ENCODE assay signal across 9 cellular contexts in genomic region chr20:9301129-9302072, GRCh38.
DNase-seq lines count a peak whose midpoint lies in the region; ATAC-seq and TF ChIP-seq lines count a peak whose summit lies in the region.
"Had no signal": no experiment of that assay in that cellular context is flagged by ENCODE, and none has a peak within 500 bp of the region (broad histone marks: within the 10 kb centered on the region; RNA-seq: fewer than 3 reads in every experiment).

No MANE protein-coding gene starts in this region.

- peaks cover 0 to 8% (median 0%) of the 10 kb centered on the region in 9 donors for H3K9me3 Mint-ChIP-seq in naive thymus-derived CD8-positive, alpha-beta T cell

- TF ChIP-seq CTCF in C4-2B (conservative IDR thresholded peaks at IDR 0.05) (no peak), mammary epithelial cell (conservative IDR thresholded peaks at IDR 0.05 in 1 of 2, IDR thresholded peaks at IDR 0.05 in 1 of 2; ENCODE audit: extremely low read depth in 1 of 2, insufficient read depth in 1 of 2, low read depth in 1 of 2, low read length in 2 of 2) (no peak), lung (IDR thresholded peaks at IDR 0.05; ENCODE audit: control extremely low read depth, extremely low read depth) (no peak)

- intact Hi-C loops in mammary epithelial cell (cut with micrococcal nuclease) (no loop called here), aorta (cut with DNase I) (no loop called here)

- H3K79me2 ChIP-seq in mammary epithelial cell (ENCODE audit: insufficient read depth, low read length), result no peaks in the 10 kb centered on the region

- H3K4me3 ChIP-seq in mammary epithelial cell (replicated peaks in 1 of 3; ENCODE audit: insufficient read depth in 1 of 3, low read depth in 2 of 3, low read length in 3 of 3), result no peak overlapping the region
- no peak overlapping the region for H3K4me3 ChIP-seq in lung
- H3K4me3 ChIP-seq in aorta (ENCODE audit: low read length in 2 of 2), result no peak overlapping the region

- peaks cover 24% of the 10 kb centered on the region for H3K4me1 ChIP-seq in mammary epithelial cell (ENCODE audit: insufficient read depth, low read length)
- peaks cover 0 to 9% of the 10 kb centered on the region in 2 donors for H3K4me1 ChIP-seq in lung (ENCODE audit: control insufficient read depth in 2 of 2, insufficient read depth in 2 of 2, low read length in 2 of 2)
- peaks cover 0 to 3% of the 10 kb centered on the region in 2 donors for H3K4me1 ChIP-seq in aorta (ENCODE audit: control insufficient read depth in 1 of 2, insufficient read depth in 2 of 2, low read length in 2 of 2)

- ATAC-seq in lung (ENCODE audit: insufficient read depth, low FRiP score) (no peak), aorta (ENCODE audit: low FRiP score) (no peak), GM21576 (IDR thresholded peaks at IDR 0.05; ENCODE audit: unreplicated experiment) (no peak)
- no peak for ATAC-seq in naive thymus-derived CD8-positive, alpha-beta T cell

- no TSS peak for BruUV-seq in mammary epithelial cell (replicated peaks; lab: Mats Ljungman, UMichigan)

- POLR2A ChIA-PET in naive thymus-derived CD8-positive, alpha-beta T cell (lab: Charles Lee), result no interaction called here

- no peaks in the 10 kb centered on the region for H4K20me1 ChIP-seq in mammary epithelial cell (ENCODE audit: insufficient read depth, low read length)

- H3K4me1 Mint-ChIP-seq in naive thymus-derived CD8-positive, alpha-beta T cell, result no peaks in the 10 kb centered on the region

- in situ Hi-C loops in mammary epithelial cell (cut with MboI; ENCODE audit: low sequenced_read_pairs in 2 of 2), result no loop called here

- H3K27ac Mint-ChIP-seq in naive thymus-derived CD8-positive, alpha-beta T cell, result no peak overlapping the region

- dilution Hi-C loops in mammary epithelial cell (cut with HindIII; ENCODE audit: low sequenced_read_pairs), result no loop called here

- CTCF ChIA-PET in mammary epithelial cell (lab: Charles Lee; ENCODE audit: low non-redundant PET), result no interaction called here

- no peaks in the 10 kb centered on the region for H3K27me3 ChIP-seq in mammary epithelial cell (ENCODE audit: insufficient read depth, low read length)
- H3K27me3 ChIP-seq in lung (ENCODE audit: control insufficient read depth, insufficient read depth), result no peaks in the 10 kb centered on the region
- H3K27me3 ChIP-seq in aorta (ENCODE audit: control insufficient read depth in 1 of 2, insufficient read depth in 2 of 2, low read length in 1 of 2), result no peaks in the 10 kb centered on the region

- H3K9me3 ChIP-seq in mammary epithelial cell (replicated peaks; ENCODE audit: insufficient read depth, low read length) (no peaks in the 10 kb centered on the region), lung (ENCODE audit: control insufficient read depth in 2 of 2, insufficient read depth in 1 of 2, low read length in 1 of 2) (no peaks in the 10 kb centered on the region), aorta (ENCODE audit: control insufficient read depth, low read length) (no peaks in the 10 kb centered on the region)

- peak; percentile 88 for DNase-seq in NCI-H2029 (lab: John Stamatoyannopoulos, UW)
- peak; percentile 75 for DNase-seq in mammary epithelial cell
- DNase-seq in lung (ENCODE audit: low spot score), result no peak
- no peak for DNase-seq in aorta
- no peak for DNase-seq in activated gamma-delta T cell treated with Interleukin-2 at 50 U/mL for 16 hours
- DNase-seq in naive thymus-derived CD8-positive, alpha-beta T cell, result no peak
- DNase-seq: DMS79 treated with DMSO at 0.1 percent for 48 hours had no signal

- peak overlapping the region; percentile 45 for H2AFZ ChIP-seq in mammary epithelial cell (ENCODE audit: low read depth, low read length)

- H3K4me3 Mint-ChIP-seq in naive thymus-derived CD8-positive, alpha-beta T cell, result no peak overlapping the region

- peak overlapping the region; percentile 47; the same call in 1 of the 2 replicates for H3K27ac ChIP-seq in C4-2B
- H3K27ac ChIP-seq in mammary epithelial cell (ENCODE audit: insufficient read depth, low read depth, low read length), result no peak overlapping the region
- peak overlapping the region; percentile 39 to 46 for H3K27ac ChIP-seq in lung (ENCODE audit: low read depth in 1 of 2, low read length in 1 of 2)
- no peak overlapping the region for H3K27ac ChIP-seq in aorta (ENCODE audit: low read depth in 1 of 2, low read length in 2 of 2)

- H3K36me3 ChIP-seq in mammary epithelial cell (ENCODE audit: insufficient read depth, low read length) (no peaks in the 10 kb centered on the region), lung (ENCODE audit: control insufficient read depth in 2 of 2, insufficient read depth in 2 of 2, low read length in 2 of 2) (no peaks in the 10 kb centered on the region), aorta (ENCODE audit: control insufficient read depth in 1 of 2, insufficient read depth in 2 of 2, low read length in 1 of 2) (no peaks in the 10 kb centered on the region)

- no peaks in the 10 kb centered on the region for H3K36me3 Mint-ChIP-seq in naive thymus-derived CD8-positive, alpha-beta T cell

- H3K27me3 Mint-ChIP-seq in naive thymus-derived CD8-positive, alpha-beta T cell, result no peaks in the 10 kb centered on the region

- WGBS in mammary epithelial cell (ENCODE audit: low coverage, missing lambda C conversion rate), result 61% methylated on average over 9 of the region's 10 CpGs
- 68 to 82% methylated on average over 10 of the region's 10 CpGs for WGBS in lung, 2 donors
- 69 to 70% methylated on average over 10 of the region's 10 CpGs for WGBS in aorta, 2 donors

- H3K9ac ChIP-seq in mammary epithelial cell (ENCODE audit: insufficient read depth, low read length), result no peak overlapping the region

- H3K4me2 ChIP-seq in mammary epithelial cell (ENCODE audit: insufficient read depth, low read depth, low read length), result peak overlapping the region; percentile 20

Comparison
In these comparisons a context has a peak if more than half of its experiments do, and no peak if none do; other contexts are left out.
1. H3K27ac ChIP-seq: peak in C4-2B (single experiment) and lung (2 of 2); none in mammary epithelial cell (single experiment) and aorta (0 of 2).
2. DNase-seq: peak in NCI-H2029 (single experiment) and mammary epithelial cell (single experiment); none in lung (single experiment), aorta (0 of 2), activated gamma-delta T cell treated with Interleukin-2 at 50 U/mL for 16 hours (single experiment) and naive thymus-derived CD8-positive, alpha-beta T cell (0 of 10).